Comparison of ENCODE assay signal across 27 cellular contexts in genomic region chr11:64544616-64545296, GRCh38. TPM values are rescaled to one million over a fixed set of nuclear protein-coding genes. Genes with fewer than 3 reads are reported as not detected.
DNase-seq lines count a peak whose midpoint lies in the region; ATAC-seq, FAIRE-seq and TF ChIP-seq lines count a peak whose summit lies in the region.
"Had no signal": no experiment of that assay in that cellular context is flagged by ENCODE, and none has a peak within 500 bp of the region (broad histone marks: within the 10 kb centered on the region; RNA-seq: fewer than 3 reads in every experiment).

No MANE protein-coding gene starts in this region.

- H3K27ac Mint-ChIP-seq in CD14-positive monocyte: no peak overlapping the region

- no peaks in the 10 kb centered on the region for H3K36me3 ChIP-seq in HCT116 (ENCODE audit: control insufficient read depth in 1 of 2, insufficient read depth in 2 of 2, low read length in 2 of 2)
- no peaks in the 10 kb centered on the region for H3K36me3 ChIP-seq in kidney (ENCODE audit: control insufficient read depth in 1 of 2, insufficient read depth in 2 of 2, low read length in 2 of 2)
- no peaks in the 10 kb centered on the region for H3K36me3 ChIP-seq in transverse colon
- H3K36me3 ChIP-seq: BLaER1 had no signal

- H3K9ac ChIP-seq in HCT116 (ENCODE audit: low read length) (no peak overlapping the region), kidney (ENCODE audit: low read length in 2 of 2) (no peak overlapping the region)
- H3K9ac ChIP-seq: BLaER1 had no signal

- in situ Hi-C loops in transverse colon (cut with MboI; ENCODE audit: low pct_ligation_motif_present in 1 of 4, low pct_unique_long_range_greater_than_20kb in 1 of 4, low sequenced_read_pairs in 3 of 4): loop anchor here in 1 of 4 donors (10.0 kb wide), 1 partner anchor 110 kb away; no protein-coding TSS in a partner anchor

- no peak overlapping the region for H3K27ac ChIP-seq in HCT116 (ENCODE audit: low read depth, low read length)
- H3K27ac ChIP-seq in kidney (ENCODE audit: low read depth in 2 of 2, low read length in 2 of 2): no peak overlapping the region
- H3K27ac ChIP-seq in transverse colon: no peak overlapping the region
- no peak overlapping the region for H3K27ac ChIP-seq in substantia nigra (ENCODE audit: low read depth, low read length, poor library complexity, severe bottlenecking)
- H3K27ac ChIP-seq: BLaER1 had no signal

- TF ChIP-seq POLR2A in HCT116 (IDR thresholded peaks at IDR 0.05; ENCODE audit: borderline replicate concordance, extremely low read depth, insufficient read depth, insufficient read length): no peak
- no peak for TF ChIP-seq POLR2A in transverse colon (IDR thresholded peaks at IDR 0.05)

- POLR2A ChIA-PET in HCT116 (lab: Charles Lee): no interaction called here

- DNase-seq in HCT116 (ENCODE audit: low read depth, low spot score) (no peak), RCC 7860 (ENCODE audit: low spot score) (no peak), kidney (peak; percentile 20), transverse colon (peak; percentile 34), NCI-H510A (lab: John Stamatoyannopoulos, UW) (no peak), substantia nigra (lab: John Stamatoyannopoulos, UW) (no peak), CD14-positive monocyte (ENCODE audit: low spot score) (no peak)
- DNase-seq: Caco-2; CD4-positive, alpha-beta memory T cell; DMS 273 treated with DMSO at 0.1 percent for 48 hours; DND-41; GDM1; MM.1S; NCI-H1048; NCI-H1436; NCI-H187 treated with DMSO at 0.1 percent for 48 hours; NCI-H2107; NCI-H774; NK-92 treated with Interleukin-12 subunit alpha and Interleukin-12 subunit beta, amount 100 ng/mL, for 24 hours had no signal

- H3K4me3 Mint-ChIP-seq in CD14-positive monocyte: no peak overlapping the region
- H3K4me3 Mint-ChIP-seq: CD4-positive, alpha-beta memory T cell had no signal

- no peaks in the 10 kb centered on the region for H3K36me3 Mint-ChIP-seq in CD14-positive monocyte
- H3K36me3 Mint-ChIP-seq: CD4-positive, alpha-beta memory T cell had no signal

- no peaks in the 10 kb centered on the region for H4K20me1 ChIP-seq in HCT116 (ENCODE audit: insufficient read depth)
- H4K20me1 ChIP-seq: BLaER1 had no signal

- H3K9me3 Mint-ChIP-seq in CD14-positive monocyte: peaks cover 0 to 5% (median 2%) of the 10 kb centered on the region in 7 donors
- H3K9me3 Mint-ChIP-seq: CD4-positive, alpha-beta memory T cell had no signal

- TF ChIP-seq CTCF in HCT116 (IDR thresholded peaks at IDR 0.05 in 2 of 3, conservative IDR thresholded peaks at IDR 0.05 in 1 of 3; ENCODE audit: borderline replicate concordance in 1 of 3, insufficient read depth in 1 of 3, low read depth in 2 of 3, low read length in 2 of 3) (no peak), kidney (IDR thresholded peaks at IDR 0.05; ENCODE audit: borderline replicate concordance, extremely low read depth, insufficient read depth) (no peak), transverse colon (IDR thresholded peaks at IDR 0.05) (no peak), CD14-positive monocyte (IDR thresholded peaks at IDR 0.05) (no peak)

- peak overlapping the region; percentile 65 for H3K4me2 ChIP-seq in HCT116 (ENCODE audit: low read length)
- H3K4me2 ChIP-seq: BLaER1 had no signal

- H3K9me3 ChIP-seq in HCT116 (ENCODE audit: control insufficient read depth in 1 of 2, insufficient read depth in 1 of 2, low read depth in 1 of 2, low read length in 2 of 2) (no peaks in the 10 kb centered on the region), kidney (ENCODE audit: control insufficient read depth in 1 of 2, low read length in 2 of 2) (no peaks in the 10 kb centered on the region), transverse colon (no peaks in the 10 kb centered on the region)
- H3K9me3 ChIP-seq: Caco-2 had no signal

- H3K9me2 ChIP-seq in HCT116 (ENCODE audit: insufficient read depth): no peaks in the 10 kb centered on the region

- H3K4me3 ChIP-seq in HCT116 (replicated peaks in 1 of 2; ENCODE audit: low read depth in 1 of 2, low read length in 2 of 2): peak overlapping the region in 1 of 2 experiments; percentile 23; a peak in 1 of 4 replicates
- H3K4me3 ChIP-seq in kidney (ENCODE audit: low read length in 2 of 2): no peak overlapping the region
- no peak overlapping the region for H3K4me3 ChIP-seq in transverse colon
- H3K4me3 ChIP-seq: BLaER1, K562 had no signal

- CTCF ChIA-PET in HCT116 (lab: Charles Lee): no interaction called here

- H3K4me1 ChIP-seq in HCT116 (ENCODE audit: control insufficient read depth in 1 of 2, insufficient read depth in 2 of 2, low read length in 2 of 2): peaks cover 12 to 25% of the 10 kb centered on the region in 2 experiments
- no peaks in the 10 kb centered on the region for H3K4me1 ChIP-seq in kidney (ENCODE audit: control insufficient read depth in 1 of 2, insufficient read depth in 1 of 2, low read depth in 1 of 2, low read length in 2 of 2)
- peaks cover 0 to 5% (median 0%) of the 10 kb centered on the region in 4 donors for H3K4me1 ChIP-seq in transverse colon
- H3K4me1 ChIP-seq: Caco-2 had no signal

- RAD21 ChIA-PET in HCT116 (lab: Charles Lee; ENCODE audit: low non-redundant PET in 1 of 2, low total read pairs in 2 of 2, uncharacterized antibody in 2 of 2, unreplicated experiment in 2 of 2): no interaction called here

- FAIRE-seq in RCC 7860 (lab: Jason Lieb, UNC): peak; percentile 49
- no peak for FAIRE-seq in kidney (lab: Jason Lieb, UNC)
- FAIRE-seq: GM19239, H54, K562 had no signal

- H3K79me2 ChIP-seq in HCT116 (ENCODE audit: insufficient read depth, low read length): no peaks in the 10 kb centered on the region

- no peak for TF ChIP-seq RAD21 in HCT116 (IDR thresholded peaks at IDR 0.05; ENCODE audit: low read depth)

- peak; percentile 3; the same call in 1 of the 2 replicates for ATAC-seq in HCT116
- ATAC-seq: K562, Right ventricle myocardium inferior had no signal

- peaks cover 0 to 3% (median 0%) of the 10 kb centered on the region in 3 donors for H3K27me3 Mint-ChIP-seq in CD14-positive monocyte (ENCODE audit: low read depth in 3 of 3)

- intact Hi-C loops in HCT116 (cut with micrococcal nuclease) (no loop called here), kidney (cut with DNase I) (no loop called here), transverse colon (cut with DNase I; ENCODE audit: low total_unique reads) (no loop called here), CD14-positive monocyte (cut with micrococcal nuclease) (no loop called here)

- H2AFZ ChIP-seq in HCT116 (ENCODE audit: low read depth, low read length, poor library complexity, severe bottlenecking): peak overlapping the region; percentile 81

- H3K27me3 ChIP-seq in HCT116 (ENCODE audit: insufficient read depth, low read length) (no peaks in the 10 kb centered on the region), transverse colon (no peaks in the 10 kb centered on the region)
- H3K27me3 ChIP-seq: BLaER1 had no signal

- BruUV-seq in HCT116 (replicated peaks; lab: Mats Ljungman, UMichigan): no TSS peak

- H3K4me1 Mint-ChIP-seq in CD14-positive monocyte: peaks cover 9% of the 10 kb centered on the region
- H3K4me1 Mint-ChIP-seq: CD4-positive, alpha-beta memory T cell had no signal

- no peak for TF ChIP-seq EP300 in transverse colon (IDR thresholded peaks at IDR 0.05; ENCODE audit: low read depth)

- WGBS in transverse colon (ENCODE audit: low coverage in 1 of 2), 2 donors: 79 to 90% methylated on average over 1 to 2 of the region's 2 CpGs

TF ChIP-seq in HCT116, 20 proteins besides CTCF, POLR2A, EP300 and RAD21:
- TF ChIP-seq YY1 (IDR thresholded peaks at IDR 0.05; ENCODE audit: extremely low read depth, insufficient replicate concordance, low read depth, low read length) (no peak), ZFX (IDR thresholded peaks at IDR 0.05) (0 out of 2 replicates have a peak, but pooled peaks have one; percentile 13)

RNA-seq across cellular contexts. Expression of gene SLC22A11, which starts 11.0 kb away (rescaled TPM):
- total RNA-seq in HCT116 (2021; ENCODE audit: unreplicated experiment): not detected
- polyA plus RNA-seq in HCT116 (2012): 0.07 TPM in 1 of 2 replicates, not detected in the other
- total RNA-seq in kidney: 9.4 TPM
- 105 TPM for polyA plus RNA-seq in kidney (ENCODE audit: insufficient read depth, low read depth, low replicate concordance)
- not detected for total RNA-seq in transverse colon
- polyA plus RNA-seq in CD14-positive monocyte: not detected
- total RNA-seq: CD4-positive, alpha-beta memory T cell; K562; LHCN-M2; Right ventricle myocardium inferior; SK-MEL-5 had no signal
- polyA plus RNA-seq: CD4-positive, alpha-beta memory T cell had no signal

RNA-seq across cellular contexts. Expression of gene SLC22A12, which starts 46.3 kb away (rescaled TPM):
- total RNA-seq in HCT116 (2021; ENCODE audit: unreplicated experiment) (not detected), kidney (5.3 TPM), transverse colon (not detected)
- polyA plus RNA-seq in HCT116 (2012): not detected in 2 replicates
- polyA plus RNA-seq in kidney (ENCODE audit: insufficient read depth, low read depth, low replicate concordance) (85.9 TPM), CD14-positive monocyte (not detected)
- total RNA-seq: Caco-2; CD4-positive, alpha-beta memory T cell; K562; LHCN-M2; NCI-H460; Right ventricle myocardium inferior; SK-MEL-5 had no signal
- polyA plus RNA-seq: CD4-positive, alpha-beta memory T cell; K562 had no signal

Comparison
In these comparisons a context has a peak if more than half of its experiments do, and no peak if none do; other contexts are left out.
1. DNase-seq: peak in kidney (single experiment) and transverse colon (single experiment); none in HCT116 (single experiment), RCC 7860 (single experiment), NCI-H510A (single experiment), substantia nigra (0 of 49) and CD14-positive monocyte (single experiment).